1 cellular context compared by ENCODE assay signal in genomic region chr5:6309949-6310348, GRCh38.
TF ChIP-seq lines count a peak whose summit lies in the region.

No MANE protein-coding gene starts in this region.

TF ChIP-seq in K562, 482 proteins besides CTCF, POLR2A, EP300 and RAD21 (continued from another document):
- TF ChIP-seq ZNF318 (IDR thresholded peaks at IDR 0.05; ENCODE audit: borderline replicate concordance in 1 of 2, low read depth in 1 of 2): no peak
